ENCODE assay signal across 17 cellular contexts in genomic region chr10:23469596-23470237, GRCh38. TPM values are rescaled to one million over a fixed set of nuclear protein-coding genes. Genes with fewer than 3 reads are reported as not detected.
DNase-seq lines count a peak whose midpoint lies in the region; ATAC-seq and TF ChIP-seq lines count a peak whose summit lies in the region.
"Had no signal": no experiment of that assay in that cellular context is flagged by ENCODE, and none has a peak within 500 bp of the region (broad histone marks: within the 10 kb centered on the region; RNA-seq: fewer than 3 reads in every experiment).

No MANE protein-coding gene starts in this region.

- no peaks in the 10 kb centered on the region for H3K23me2 ChIP-seq in H9 (ENCODE audit: insufficient read length, low read depth, low read length, poor library complexity, severe bottlenecking)

- H3T11ph ChIP-seq in H9 (ENCODE audit: low read length): no peak overlapping the region

- H4K91ac ChIP-seq in H9 (ENCODE audit: insufficient read length, low read depth, low read length): no peak overlapping the region

- no peak overlapping the region for H3K23ac ChIP-seq in H9 (ENCODE audit: insufficient read length, low read depth, low read length)

- no peak overlapping the region for H3K14ac ChIP-seq in H9 (ENCODE audit: insufficient read depth, low read length)

- no peaks in the 10 kb centered on the region for H3K36me3 ChIP-seq in HEK293 (ENCODE audit: control insufficient read depth in 2 of 2, insufficient read depth in 1 of 2, low read length in 2 of 2)
- H3K36me3 ChIP-seq in breast epithelium: no peaks in the 10 kb centered on the region
- H3K36me3 ChIP-seq: BLaER1 had no signal

- H3K9me3 Mint-ChIP-seq in mesothelial cell of epicardium: no peaks in the 10 kb centered on the region
- H3K9me3 Mint-ChIP-seq in stimulated activated naive B cell treated with anti-CD40 and anti-IgM and Interleukin-4, amounts not matched to agents 10 μg/mL and 1 μg/mL and 100 μg/mL, for 72 hours: peaks cover 5 to 8% of the 10 kb centered on the region in 2 donors
- no peaks in the 10 kb centered on the region for H3K9me3 Mint-ChIP-seq in H9

- H3K4me3 ChIP-seq in HEK293 (ENCODE audit: low read depth, low read length): no peak overlapping the region
- no peak overlapping the region for H3K4me3 ChIP-seq in breast epithelium
- H3K4me3 ChIP-seq: BLaER1 had no signal

- ATAC-seq in stimulated activated naive B cell treated with anti-CD40 and anti-IgM and Interleukin-4, amounts not matched to agents 10 μg/mL and 1 μg/mL and 100 μg/mL, for 72 hours (replicated peaks): no peak
- ATAC-seq: HCT116, Panc1 had no signal

- no peak overlapping the region for H2BK120ac ChIP-seq in H9 (ENCODE audit: low read depth, low read length, poor library complexity, severe bottlenecking)

- TF ChIP-seq CTCF in HEK293 (tag by site-specific recombination; IDR thresholded peaks at IDR 0.05) (no peak), VCaP (conservative IDR thresholded peaks at IDR 0.05) (no peak), mesothelial cell of epicardium (IDR thresholded peaks at IDR 0.05; ENCODE audit: unreplicated experiment) (no peak), breast epithelium (IDR thresholded peaks at IDR 0.05) (no peak), H9 (conservative IDR thresholded peaks at IDR 0.05) (no peak)

- intact Hi-C loops in breast epithelium (cut with DNase I; ENCODE audit: low total_unique reads): no loop called here

- H3K36me3 Mint-ChIP-seq in mesothelial cell of epicardium (no peaks in the 10 kb centered on the region), H9 (ENCODE audit: insufficient read depth in 1 of 3, low read depth in 3 of 3) (no peaks in the 10 kb centered on the region)
- H3K36me3 Mint-ChIP-seq in stimulated activated naive B cell treated with anti-CD40 and anti-IgM and Interleukin-4, amounts not matched to agents 10 μg/mL and 1 μg/mL and 100 μg/mL, for 72 hours: peaks cover 4 to 18% of the 10 kb centered on the region in 2 donors
- H3K36me3 Mint-ChIP-seq: CD4-positive, alpha-beta memory T cell had no signal

- H3K4ac ChIP-seq in H9 (ENCODE audit: low read depth, low read length): no peak overlapping the region

- H3K79me1 ChIP-seq in H9 (ENCODE audit: insufficient read depth, low read depth, low read length, poor library complexity, severe bottlenecking): no peaks in the 10 kb centered on the region

- no peaks in the 10 kb centered on the region for H4K20me1 ChIP-seq in H9 (ENCODE audit: control insufficient read depth, insufficient read depth, insufficient read length)
- H4K20me1 ChIP-seq: BLaER1 had no signal

- H3K4me1 Mint-ChIP-seq in mesothelial cell of epicardium (peaks cover 30% of the 10 kb centered on the region), H9 (peaks cover 23 to 26% of the 10 kb centered on the region in 2 experiments)
- peaks cover 27 to 57% of the 10 kb centered on the region in 2 donors for H3K4me1 Mint-ChIP-seq in stimulated activated naive B cell treated with anti-CD40 and anti-IgM and Interleukin-4, amounts not matched to agents 10 μg/mL and 1 μg/mL and 100 μg/mL, for 72 hours
- H3K4me1 Mint-ChIP-seq: CD4-positive, alpha-beta memory T cell had no signal

- no peaks in the 10 kb centered on the region for H3K4me1 ChIP-seq in HEK293 (ENCODE audit: control insufficient read depth, insufficient read depth, low read length)
- H3K4me1 ChIP-seq in breast epithelium: no peaks in the 10 kb centered on the region
- no peaks in the 10 kb centered on the region for H3K4me1 ChIP-seq in H9 (ENCODE audit: insufficient read depth, low read length)

- H3K9me3 ChIP-seq in HEK293 (ENCODE audit: control insufficient read depth, insufficient read depth, low read depth, low read length) (no peaks in the 10 kb centered on the region), breast epithelium (no peaks in the 10 kb centered on the region), H9 (ENCODE audit: control insufficient read depth, low read depth, low read length) (no peaks in the 10 kb centered on the region)
- H3K9me3 ChIP-seq: BLaER1 had no signal

- peaks cover 5% of the 10 kb centered on the region for H3K27me3 Mint-ChIP-seq in mesothelial cell of epicardium (ENCODE audit: low read depth)
- no peaks in the 10 kb centered on the region for H3K27me3 Mint-ChIP-seq in stimulated activated naive B cell treated with anti-CD40 and anti-IgM and Interleukin-4, amounts not matched to agents 10 μg/mL and 1 μg/mL and 100 μg/mL, for 72 hours
- no peaks in the 10 kb centered on the region; the same call in 1 of the 2 replicates for H3K27me3 Mint-ChIP-seq in H9 (ENCODE audit: low read depth)

- H2AK5ac ChIP-seq in H9 (ENCODE audit: insufficient read length, low read length): no peak overlapping the region

- no CpG with 5 or more reads among the region's 1 CpG for WGBS in H9 (ENCODE audit: extremely low coverage, insufficient read length, low lambda C conversion rate)

- H2BK5ac ChIP-seq in H9 (ENCODE audit: insufficient read length, low read length): no peak overlapping the region

- no peaks in the 10 kb centered on the region for H3K79me2 ChIP-seq in H9 (ENCODE audit: insufficient read depth, low read length)

- H3K9ac ChIP-seq in H9 (ENCODE audit: extremely low read depth, insufficient read length, low read length): no peak overlapping the region
- H3K9ac ChIP-seq: BLaER1 had no signal

- no peak overlapping the region for H2AFZ ChIP-seq in H9 (ENCODE audit: low read length)

- H2BK15ac ChIP-seq in H9 (ENCODE audit: low read depth, low read length): no peak overlapping the region

- H2BK20ac ChIP-seq in H9 (ENCODE audit: low read depth, low read length, poor library complexity, severe bottlenecking): no peak overlapping the region

- H3K27ac Mint-ChIP-seq in mesothelial cell of epicardium: peak overlapping the region; percentile 32
- peak overlapping the region; percentile 1 for H3K27ac Mint-ChIP-seq in stimulated activated naive B cell treated with anti-CD40 and anti-IgM and Interleukin-4, amounts not matched to agents 10 μg/mL and 1 μg/mL and 100 μg/mL, for 72 hours
- H3K27ac Mint-ChIP-seq in H9: peak overlapping the region in 1 of 3 experiments; percentile 19; a peak in 1 of 7 replicates
- H3K27ac Mint-ChIP-seq: CD4-positive, alpha-beta memory T cell had no signal

- CTCF ChIA-PET in HEK293 (lab: Yijun Ruan, JAX): no interaction called here

- H3K4me2 ChIP-seq in H9 (ENCODE audit: insufficient read depth, insufficient read length, low read length): no peak overlapping the region
- H3K4me2 ChIP-seq: BLaER1 had no signal

- no peaks in the 10 kb centered on the region for H3K27me3 ChIP-seq in breast epithelium
- no peaks in the 10 kb centered on the region for H3K27me3 ChIP-seq in H9 (ENCODE audit: insufficient read depth, low read length)
- H3K27me3 ChIP-seq: BLaER1 had no signal

- TF ChIP-seq POLR2A in breast epithelium (IDR thresholded peaks at IDR 0.05): no peak

- no peak overlapping the region for H3K27ac ChIP-seq in HEK293 (ENCODE audit: extremely low read depth, low read depth, low read length)
- peak overlapping the region; percentile 67 for H3K27ac ChIP-seq in VCaP
- no peak overlapping the region for H3K27ac ChIP-seq in breast epithelium
- no peak overlapping the region for H3K27ac ChIP-seq in H9 (ENCODE audit: insufficient read length, low read depth, low read length)
- H3K27ac ChIP-seq: BLaER1 had no signal

- H3K56ac ChIP-seq in H9 (ENCODE audit: insufficient read length, low read depth, low read length): no peak overlapping the region

- DNase-seq in mesothelial cell of epicardium (ENCODE audit: low spot score in 2 of 2, unreplicated experiment in 2 of 2) (no peak), breast epithelium (ENCODE audit: low spot score in 2 of 2) (no peak), LoVo (ENCODE audit: low spot score) (no peak), H9 (no peak)
- DNase-seq in stimulated activated naive B cell treated with anti-CD40 and anti-IgM and Interleukin-4, amounts not matched to agents 10 μg/mL and 1 μg/mL and 100 μg/mL, for 72 hours: no peak
- DNase-seq: CD4-positive, alpha-beta memory T cell; DMS153; GDM1; KBM-7; NCI-H1417 treated with DMSO at 0.1 percent for 48 hours; NCI-H1930; NCI-H2171 treated with DMSO at 0.1 percent for 48 hours had no signal

- H3K18ac ChIP-seq in H9 (ENCODE audit: insufficient read length, low read depth, low read length): no peak overlapping the region

- no peak overlapping the region for H4K5ac ChIP-seq in H9 (ENCODE audit: insufficient read length, low read depth, low read length)

- H3K4me3 Mint-ChIP-seq in mesothelial cell of epicardium: no peak overlapping the region
- no peak overlapping the region for H3K4me3 Mint-ChIP-seq in stimulated activated naive B cell treated with anti-CD40 and anti-IgM and Interleukin-4, amounts not matched to agents 10 μg/mL and 1 μg/mL and 100 μg/mL, for 72 hours
- H3K4me3 Mint-ChIP-seq in H9: no peak overlapping the region
- H3K4me3 Mint-ChIP-seq: CD4-positive, alpha-beta memory T cell had no signal

- POLR2A ChIA-PET in HEK293 (lab: Yijun Ruan, JAX): no interaction called here

- no peak overlapping the region for H4K8ac ChIP-seq in H9 (replicated peaks; ENCODE audit: insufficient read length, low read depth, low read length)

- H2BK12ac ChIP-seq in H9 (ENCODE audit: insufficient read length, low read depth, low read length): no peak overlapping the region

TF ChIP-seq in HEK293, 187 proteins besides CTCF, POLR2A, EP300 and RAD21:
- TF ChIP-seq PRDM1 (tag by site-specific recombination; IDR thresholded peaks at IDR 0.05): peak; percentile 39; the same call in 1 of the 2 replicates
- no peak for TF ChIP-seq ZNF132 (tag by site-specific recombination; IDR thresholded peaks at IDR 0.05; ENCODE audit: borderline replicate concordance)
- peak; percentile 64 for TF ChIP-seq ZNF366 (tag by site-specific recombination; conservative IDR thresholded peaks at IDR 0.05)

RNA-seq across cellular contexts. Expression of gene OTUD1, which starts 30.8 kb away (rescaled TPM):
- 11.7 to 12.7 TPM (median 12.4 TPM) in 3 replicates for total RNA-seq in mesothelial cell of epicardium
- total RNA-seq in breast epithelium: 10 to 100 TPM in 2 of 3 donors, 1 to 10 TPM in 1; 8.8 to 20.2 (median 15.7) TPM
- 3.8 TPM in 2 replicates for total RNA-seq in H9 (2021)
